Comparison of ENCODE assay signal across 29 cellular contexts in genomic region chr10:75887369-75887768, GRCh38.
"Had no signal": no experiment of that assay in that cellular context is flagged by ENCODE, and none has a peak within 500 bp of the region (broad histone marks: within the 10 kb centered on the region; RNA-seq: fewer than 3 reads in every experiment).

No MANE protein-coding gene starts in this region.

- H3K4me3 ChIP-seq: MG63 had no signal

- H3K9me3 ChIP-seq: MG63 had no signal

- DNase-seq: Karpas-422, Kasumi-1, MG63, MM.1S, MV-4-11, NCI-H1048, NCI-H1092, NCI-H1105, NCI-H1105 treated with DMSO at 0.1 percent for 48 hours, NCI-H1417 treated with DMSO at 0.1 percent for 48 hours, NCI-H1436, NCI-H1436 treated with DMSO at 0.1 percent for 48 hours, NCI-H1694, NCI-H1694 treated with DMSO at 0.1 percent for 48 hours, NCI-H187, NCI-H187 treated with DMSO at 0.1 percent for 48 hours, NCI-H1930, NCI-H2029, NCI-H2029 treated with DMSO at 0.1 percent for 48 hours, NCI-H2081 treated with DMSO at 0.1 percent for 48 hours, NCI-H2107, NCI-H2171, NCI-H2171 treated with DMSO at 0.1 percent for 48 hours, NCI-H2227 treated with DMSO at 0.1 percent for 48 hours, NCI-H226, NCI-H345, NCI-H446, NCI-H446 treated with DMSO at 0.1 percent for 48 hours, NCI-H510A had no signal

- H3K36me3 ChIP-seq: MG63 had no signal

- H3K27me3 ChIP-seq: MG63 had no signal
